23 cellular contexts compared by ENCODE assay signal in genomic region chr21:35768187-35768586, GRCh38.
"Had no signal": no experiment of that assay in that cellular context is flagged by ENCODE, and none has a peak within 500 bp of the region (broad histone marks: within the 10 kb centered on the region; RNA-seq: fewer than 3 reads in every experiment).

No MANE protein-coding gene starts in this region.

- H3K36me3 Mint-ChIP-seq: activated naive CD4-positive, alpha-beta T cell treated with anti-CD3 and anti-CD28 coated beads, Interleukin-2, amount 10 ng/mL, durations not matched to agents 7 days and 5 days; mesothelial cell of epicardium had no signal

- H3K27ac Mint-ChIP-seq: activated naive CD4-positive, alpha-beta T cell treated with anti-CD3 and anti-CD28 coated beads, Interleukin-2, amount 10 ng/mL, durations not matched to agents 7 days and 5 days; activated naive CD8-positive, alpha-beta T cell treated with anti-CD3 and anti-CD28 coated beads, Interleukin-2, amount 50 U/mL, for 24 hours; dendritic cell treated with granulocyte-macrophage colony-stimulating factor and Interleukin-4, amounts not matched to agents 40 ng/mL and 50 ng/mL, for 4 days; effector memory CD8-positive, alpha-beta T cell; mesothelial cell of epicardium; nephron; stimulated activated naive CD8-positive, alpha-beta T cell treated with anti-CD3 and anti-CD28 coated beads, Interleukin-15, amount 100 ng/mL, for 72 hours had no signal

- H3K27me3 Mint-ChIP-seq: activated naive CD8-positive, alpha-beta T cell treated with anti-CD3 and anti-CD28 coated beads, Interleukin-2, amount 50 U/mL, for 24 hours had no signal

- H3K9me3 Mint-ChIP-seq: activated naive CD4-positive, alpha-beta T cell treated with anti-CD3 and anti-CD28 coated beads, Interleukin-2, amount 10 ng/mL, durations not matched to agents 7 days and 5 days; activated naive CD8-positive, alpha-beta T cell treated with anti-CD3 and anti-CD28 coated beads, Interleukin-2, amount 50 U/mL, for 24 hours; dendritic cell treated with granulocyte-macrophage colony-stimulating factor and Interleukin-4, amounts not matched to agents 40 ng/mL and 50 ng/mL, for 4 days; effector memory CD8-positive, alpha-beta T cell; stimulated activated naive CD8-positive, alpha-beta T cell treated with anti-CD3 and anti-CD28 coated beads, Interleukin-15, amount 100 ng/mL, for 72 hours; T-helper 1 cell treated with Interleukin-12 subunit alpha and Interleukin-12 subunit beta and Interleukin-4 antibody, amounts not matched to agents 30 μg/mL and 1 μg/mL, for 36 hours had no signal

- ATAC-seq: activated CD4-positive, CD25-positive, alpha-beta regulatory T cell treated with anti-CD3 and anti-CD28 coated beads, Interleukin-2, amount 50 U/mL, for 24 hours; activated naive CD8-positive, alpha-beta T cell treated with anti-CD3 and anti-CD28 coated beads, Interleukin-2, amount 50 U/mL, for 24 hours; effector memory CD8-positive, alpha-beta T cell; gastrocnemius medialis; left lobe of liver; stimulated activated naive CD8-positive, alpha-beta T cell treated with anti-CD3 and anti-CD28 coated beads, Interleukin-15, amount 100 ng/mL, for 72 hours had no signal

- DNase-seq: activated CD4-positive, alpha-beta T cell treated with anti-CD3 and anti-CD28 coated beads, Interleukin-2, amount 50 U/mL, for 1 hour; activated CD8-positive, alpha-beta memory T cell treated with anti-CD3 and anti-CD28 coated beads for 24 hours; activated CD8-positive, alpha-beta memory T cell treated with anti-CD3 and anti-CD28 coated beads, Interleukin-2, amount 50 U/mL, for 48 hours; activated effector memory CD4-positive, alpha-beta T cell treated with Interleukin-2 at 50 U/mL for 16 hours; activated naive CD4-positive, alpha-beta T cell treated with anti-CD3 and anti-CD28 coated beads, Interleukin-2, amount 10 ng/mL, durations not matched to agents 7 days and 5 days; activated naive CD8-positive, alpha-beta T cell treated with anti-CD3 and anti-CD28 coated beads, Interleukin-2, amount 50 U/mL, for 24 hours; activated T-cell treated with anti-CD3 and anti-CD28 coated beads, Interleukin-2, amount 50 U/mL, for 48 hours; aorta; effector memory CD8-positive, alpha-beta T cell; gastrocnemius medialis; head of caudate nucleus; kidney; nucleus accumbens; posterior cingulate gyrus; stimulated activated CD4-positive, alpha-beta T cell treated with anti-CD3 and anti-CD28 coated beads, Interleukin-2, amount 100 ng/mL, for 48 hours; stimulated activated naive CD8-positive, alpha-beta T cell treated with anti-CD3 and anti-CD28 coated beads, Interleukin-15, amount 100 ng/mL, for 72 hours; trophoblast cell had no signal

- H3K4me3 Mint-ChIP-seq: activated naive CD4-positive, alpha-beta T cell treated with anti-CD3 and anti-CD28 coated beads, Interleukin-2, amount 10 ng/mL, durations not matched to agents 7 days and 5 days; activated naive CD8-positive, alpha-beta T cell treated with anti-CD3 and anti-CD28 coated beads, Interleukin-2, amount 50 U/mL, for 24 hours; dendritic cell treated with granulocyte-macrophage colony-stimulating factor and Interleukin-4, amounts not matched to agents 40 ng/mL and 50 ng/mL, for 4 days; effector memory CD8-positive, alpha-beta T cell; mesothelial cell of epicardium; nephron; stimulated activated naive CD8-positive, alpha-beta T cell treated with anti-CD3 and anti-CD28 coated beads, Interleukin-15, amount 100 ng/mL, for 72 hours; T-helper 1 cell treated with Interleukin-12 subunit alpha and Interleukin-12 subunit beta and Interleukin-4 antibody, amounts not matched to agents 30 μg/mL and 1 μg/mL, for 36 hours had no signal

- H3K4me1 Mint-ChIP-seq: activated naive CD4-positive, alpha-beta T cell treated with anti-CD3 and anti-CD28 coated beads, Interleukin-2, amount 10 ng/mL, durations not matched to agents 7 days and 5 days; activated naive CD8-positive, alpha-beta T cell treated with anti-CD3 and anti-CD28 coated beads, Interleukin-2, amount 50 U/mL, for 24 hours; mesothelial cell of epicardium; stimulated activated naive CD8-positive, alpha-beta T cell treated with anti-CD3 and anti-CD28 coated beads, Interleukin-15, amount 100 ng/mL, for 72 hours had no signal
